Comparison of ENCODE assay signal across 20 cellular contexts in genomic region chr15:101048191-101049011, GRCh38.
DNase-seq lines count a peak whose midpoint lies in the region; ATAC-seq, FAIRE-seq and TF ChIP-seq lines count a peak whose summit lies in the region.
"Had no signal": no experiment of that assay in that cellular context is flagged by ENCODE, and none has a peak within 500 bp of the region (broad histone marks: within the 10 kb centered on the region; RNA-seq: fewer than 3 reads in every experiment).

No MANE protein-coding gene starts in this region.

- intact Hi-C loops in Right ventricle myocardium superior (cut with DNase I), result no loop called here
- intact Hi-C loops in left ventricle myocardium superior (cut with micrococcal nuclease), result no loop called here
- intact Hi-C loops in upper lobe of right lung (cut with DNase I), result no loop called here

- H3K79me2 ChIP-seq in neural progenitor cell (ENCODE audit: low read depth), result no peaks in the 10 kb centered on the region

- H3K4me3 ChIP-seq in neural progenitor cell (no peak overlapping the region), upper lobe of right lung (no peak overlapping the region)

- DNase-seq in Right ventricle myocardium superior, result peak; percentile 33
- DNase-seq in left ventricle myocardium superior, result no peak
- peak; percentile 40 for DNase-seq in glutamatergic neuron
- no peak for DNase-seq in neural progenitor cell (ENCODE audit: low spot score)
- DNase-seq in upper lobe of right lung, result peak; percentile 53
- DNase-seq in NCI-H1694 (lab: John Stamatoyannopoulos, UW), result no peak
- no peak for DNase-seq in SHP77 treated with DMSO at 0.1 percent for 48 hours (lab: John Stamatoyannopoulos, UW)
- no peak for DNase-seq in D721Med (ENCODE audit: insufficient read length, low spot score)
- DNase-seq: CD4-positive, alpha-beta memory T cell; dermis blood vessel endothelial cell; erythroblast; Karpas-422; NCI-H446; SIG-M5; stimulated activated CD4-positive, alpha-beta T cell treated with anti-CD3 and anti-CD28 coated beads, Interleukin-2, amount 100 ng/mL, for 48 hours; T-helper 17 cell had no signal

- H3K27me3 ChIP-seq in neural progenitor cell (peaks cover 39% of the 10 kb centered on the region), upper lobe of right lung (no peaks in the 10 kb centered on the region)

- no peaks in the 10 kb centered on the region for H4K20me1 ChIP-seq in neural progenitor cell (ENCODE audit: low read depth)

- H3K27ac Mint-ChIP-seq in glutamatergic neuron (ENCODE audit: unreplicated experiment) (peak overlapping the region; percentile 18), neural progenitor cell (peak overlapping the region; percentile 69)
- H3K27ac Mint-ChIP-seq: memory B cell, T-helper 17 cell had no signal

- H3F3A ChIP-seq in neural progenitor cell (ENCODE audit: low read depth), result no peaks in the 10 kb centered on the region

- H3K36me3 ChIP-seq in neural progenitor cell (no peaks in the 10 kb centered on the region), upper lobe of right lung (peaks cover 49% of the 10 kb centered on the region)

- H3K9me3 Mint-ChIP-seq in glutamatergic neuron (ENCODE audit: unreplicated experiment) (peaks cover 3% of the 10 kb centered on the region), neural progenitor cell (no peaks in the 10 kb centered on the region)
- H3K9me3 Mint-ChIP-seq: activated naive CD4-positive, alpha-beta T cell treated with anti-CD3 and anti-CD28 coated beads, Interleukin-2, amount 50 U/mL, for 72 hours; memory B cell had no signal

- ATAC-seq in Right ventricle myocardium superior (ENCODE audit: poor library complexity) (no peak), left ventricle myocardium superior (no peak), upper lobe of right lung (no peak)
- ATAC-seq: activated CD4-positive, CD25-positive, alpha-beta regulatory T cell treated with anti-CD3 and anti-CD28 coated beads, Interleukin-2, amount 50 U/mL, for 24 hours; activated naive CD4-positive, alpha-beta T cell treated with anti-CD3 and anti-CD28 coated beads, Interleukin-2, amount 50 U/mL, for 72 hours; T-helper 17 cell had no signal

- no peak overlapping the region for H3K4me2 ChIP-seq in neural progenitor cell

- H3K4me1 ChIP-seq in neural progenitor cell (peaks cover 13% of the 10 kb centered on the region), upper lobe of right lung (no peaks in the 10 kb centered on the region)

- H3K4me3 Mint-ChIP-seq in glutamatergic neuron (ENCODE audit: unreplicated experiment), result no peak overlapping the region
- no peak overlapping the region for H3K4me3 Mint-ChIP-seq in neural progenitor cell
- H3K4me3 Mint-ChIP-seq: CD4-positive, alpha-beta memory T cell; memory B cell; T-helper 17 cell had no signal

- H3K27ac ChIP-seq in neural progenitor cell (no peak overlapping the region), upper lobe of right lung (no peak overlapping the region)

- H3K36me3 Mint-ChIP-seq in glutamatergic neuron (ENCODE audit: unreplicated experiment) (no peaks in the 10 kb centered on the region), neural progenitor cell (no peaks in the 10 kb centered on the region)
- H3K36me3 Mint-ChIP-seq: activated naive CD4-positive, alpha-beta T cell treated with anti-CD3 and anti-CD28 coated beads, Interleukin-2, amount 50 U/mL, for 72 hours; brain; CD4-positive, alpha-beta memory T cell had no signal

- peaks cover 2% of the 10 kb centered on the region for H3K27me3 Mint-ChIP-seq in glutamatergic neuron (ENCODE audit: unreplicated experiment)
- peaks cover 15% of the 10 kb centered on the region for H3K27me3 Mint-ChIP-seq in neural progenitor cell (ENCODE audit: insufficient read depth, low read depth)
- H3K27me3 Mint-ChIP-seq: memory B cell had no signal

- H2AFZ ChIP-seq in neural progenitor cell (replicated peaks), result no peak overlapping the region

- no peak for FAIRE-seq in D721Med (lab: Jason Lieb, UNC)

- TF ChIP-seq CTCF in glutamatergic neuron (IDR thresholded peaks at IDR 0.05; ENCODE audit: partially characterized antibody, unreplicated experiment) (no peak), neural progenitor cell (IDR thresholded peaks at IDR 0.05) (no peak), upper lobe of right lung (IDR thresholded peaks at IDR 0.05) (no peak), D721Med (IDR thresholded peaks at IDR 0.05; ENCODE audit: insufficient read depth, missing control alignments) (no peak)

- H3K9ac ChIP-seq in neural progenitor cell, result no peak overlapping the region

- H3K9me3 ChIP-seq in neural progenitor cell (ENCODE audit: low read depth) (no peaks in the 10 kb centered on the region), upper lobe of right lung (no peaks in the 10 kb centered on the region)

- H3K4me1 Mint-ChIP-seq in glutamatergic neuron (ENCODE audit: low read depth, unreplicated experiment) (peaks cover 22% of the 10 kb centered on the region), neural progenitor cell (peaks cover 37% of the 10 kb centered on the region)
- H3K4me1 Mint-ChIP-seq: CD4-positive, alpha-beta memory T cell; memory B cell had no signal

Comparison
In these comparisons a context has a peak if more than half of its experiments do, and no peak if none do; other contexts are left out.
1. DNase-seq: peak in Right ventricle myocardium superior (single experiment), glutamatergic neuron (single experiment) and upper lobe of right lung (single experiment); none in left ventricle myocardium superior (single experiment), neural progenitor cell (single experiment), NCI-H1694 (single experiment), SHP77 treated with DMSO at 0.1 percent for 48 hours (single experiment) and D721Med (single experiment).